In the genomic region with DNA sequence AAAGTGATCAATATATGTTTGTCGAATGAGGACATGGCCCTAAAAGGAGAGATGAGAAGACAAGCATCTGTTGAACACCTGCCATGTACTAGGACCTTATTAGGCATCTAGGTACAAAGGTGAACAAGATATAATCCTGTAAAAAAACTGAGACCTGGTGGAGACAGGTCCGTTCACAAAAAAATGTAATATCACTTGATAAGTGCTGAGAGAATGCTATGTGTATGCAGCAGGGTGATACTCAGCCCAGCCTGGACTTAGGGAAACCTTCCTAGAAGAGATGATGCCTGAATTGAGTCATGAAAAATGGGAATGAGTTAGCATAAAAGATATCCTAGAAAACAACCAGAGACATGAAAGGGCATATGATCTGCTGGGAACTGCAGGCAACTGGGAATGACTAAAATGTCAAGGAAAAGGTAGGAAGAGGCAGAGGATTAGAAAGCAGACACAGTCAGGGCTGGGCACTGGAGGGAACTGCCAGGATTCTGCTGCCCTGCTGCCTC, we compare ENCODE assay signal across 20 cellular contexts.
"Had no signal": no experiment of that assay in that cellular context is flagged by ENCODE, and none has a peak within 500 bp of the region (broad histone marks: within the 10 kb centered on the region; RNA-seq: fewer than 3 reads in every experiment).

No MANE protein-coding gene starts in this region.

- DNase-seq: activated CD4-positive, alpha-beta T cell treated with anti-CD3 and anti-CD28 coated beads for 1 hour; activated CD4-positive, alpha-beta T cell treated with anti-CD3 and anti-CD28 coated beads, Interleukin-2, amount 10 ng/mL, durations not matched to agents 24 days and 14 days; activated CD4-positive, alpha-beta T cell treated with anti-CD3 and anti-CD28 coated beads, Interleukin-2, amount 50 U/mL, for 48 hours; activated CD8-positive, alpha-beta memory T cell treated with anti-CD3 and anti-CD28 coated beads for 24 hours; activated effector memory CD4-positive, alpha-beta T cell treated with anti-CD3 and anti-CD28 coated beads, Interleukin-2, amount 50 U/mL, for 16 hours; activated naive CD4-positive, alpha-beta T cell treated with anti-CD3 and anti-CD28 coated beads for 36 hours; activated T-cell treated with anti-CD3 and anti-CD28 coated beads, Interleukin-2, amount 50 U/mL, for 4 hours; caudate nucleus; MG63; MV-4-11; NCI-H1092 treated with DMSO at 0.1 percent for 48 hours; NCI-H1436; NCI-H1694 treated with DMSO at 0.1 percent for 48 hours; NCI-H2029 treated with DMSO at 0.1 percent for 48 hours; NCI-H345; NCI-H510A; NCI-H82; SIG-M5; T-helper 17 cell; T-helper 9 cell had no signal

- H3K4me3 ChIP-seq: MG63 had no signal

- H3K36me3 ChIP-seq: MG63 had no signal

- H3K27me3 ChIP-seq: MG63 had no signal
